ENCODE assay signal across 26 cellular contexts in genomic region chr12:50799908-50800307, GRCh38. TPM values are rescaled to one million over a fixed set of nuclear protein-coding genes. Genes with fewer than 3 reads are reported as not detected.
DNase-seq lines count a peak whose midpoint lies in the region; ATAC-seq and TF ChIP-seq lines count a peak whose summit lies in the region.
"Had no signal": no experiment of that assay in that cellular context is flagged by ENCODE, and none has a peak within 500 bp of the region (broad histone marks: within the 10 kb centered on the region; RNA-seq: fewer than 3 reads in every experiment).

No MANE protein-coding gene starts in this region.

- H2AK5ac ChIP-seq in mesendoderm (ENCODE audit: low read length): no peak overlapping the region

- H2BK120ac ChIP-seq in mesendoderm (ENCODE audit: low read depth, low read length): no peak overlapping the region

- H3K9ac ChIP-seq in mesendoderm (ENCODE audit: low read length): no peak overlapping the region
- H3K9ac ChIP-seq: BLaER1 had no signal

- no peaks in the 10 kb centered on the region for H3K4me1 ChIP-seq in mesendoderm (ENCODE audit: control insufficient read depth, low read depth, low read length)
- H3K4me1 ChIP-seq: BLaER1, heart right ventricle, transverse colon had no signal

- no peak for TF ChIP-seq CTCF in WTC11 (IDR thresholded peaks at IDR 0.05)

- H3K27ac Mint-ChIP-seq in WTC11: no peak overlapping the region
- H3K27ac Mint-ChIP-seq: stimulated activated naive CD8-positive, alpha-beta T cell treated with anti-CD3 and anti-CD28 coated beads, Interleukin-15, amount 100 ng/mL, for 72 hours had no signal

- H3K36me3 Mint-ChIP-seq in WTC11: peaks cover 62% of the 10 kb centered on the region

- ATAC-seq in WTC11 (no peak), GM18498 (IDR thresholded peaks at IDR 0.05; ENCODE audit: unreplicated experiment) (no peak)
- ATAC-seq: heart right ventricle; left cardiac atrium; naive thymus-derived CD4-positive, alpha-beta T cell; stimulated activated naive CD8-positive, alpha-beta T cell treated with anti-CD3 and anti-CD28 coated beads, Interleukin-15, amount 100 ng/mL, for 72 hours had no signal

- DNase-seq in NCI-H1694 treated with DMSO at 0.1 percent for 48 hours (lab: John Stamatoyannopoulos, UW) (peak; percentile 0), NCI-H1694 (lab: John Stamatoyannopoulos, UW) (no peak), LHCN-M2 (ENCODE audit: low read depth) (peak; percentile 24), WTC11 (ENCODE audit: low spot score) (no peak), mesendoderm (peak; percentile 8), NCI-H524 treated with DMSO at 0.1 percent for 48 hours (lab: John Stamatoyannopoulos, UW) (no peak), NCI-H2227 treated with DMSO at 0.1 percent for 48 hours (lab: John Stamatoyannopoulos, UW) (no peak)
- DNase-seq: activated CD4-positive, alpha-beta T cell treated with anti-CD3 and anti-CD28 coated beads for 48 hours; activated naive CD4-positive, alpha-beta T cell treated with anti-CD3 and anti-CD28 coated beads, Interleukin-2, amount 50 U/mL, for 16 hours; aorta; caudate nucleus; dermis blood vessel endothelial cell; heart right ventricle; left cardiac atrium; MM.1S; naive thymus-derived CD4-positive, alpha-beta T cell; NCI-H2029; NCI-H446; stimulated activated naive CD8-positive, alpha-beta T cell treated with anti-CD3 and anti-CD28 coated beads, Interleukin-15, amount 100 ng/mL, for 72 hours; T1000; transverse colon had no signal

- H3K18ac ChIP-seq in mesendoderm (ENCODE audit: low read length): no peak overlapping the region

- H3K4me2 ChIP-seq in mesendoderm (ENCODE audit: low read length): no peak overlapping the region
- H3K4me2 ChIP-seq: BLaER1 had no signal

- peaks cover 29% of the 10 kb centered on the region for H3K9me3 Mint-ChIP-seq in WTC11

- no peaks in the 10 kb centered on the region; the same call in 1 of the 2 replicates for H3K27me3 Mint-ChIP-seq in WTC11 (ENCODE audit: low read depth)
- H3K27me3 Mint-ChIP-seq: naive thymus-derived CD4-positive, alpha-beta T cell; stimulated activated naive CD8-positive, alpha-beta T cell treated with anti-CD3 and anti-CD28 coated beads, Interleukin-15, amount 100 ng/mL, for 72 hours had no signal

- no peaks in the 10 kb centered on the region for H3K79me1 ChIP-seq in mesendoderm (ENCODE audit: low read length)

- no peak overlapping the region for H3K4me3 Mint-ChIP-seq in WTC11
- H3K4me3 Mint-ChIP-seq: naive thymus-derived CD4-positive, alpha-beta T cell; stimulated activated naive CD8-positive, alpha-beta T cell treated with anti-CD3 and anti-CD28 coated beads, Interleukin-15, amount 100 ng/mL, for 72 hours had no signal

- no peak overlapping the region for H4K5ac ChIP-seq in mesendoderm (ENCODE audit: low read length)

- H3K27ac ChIP-seq in mesendoderm (ENCODE audit: low read depth, low read length): no peak overlapping the region
- H3K27ac ChIP-seq: BLaER1, heart right ventricle, transverse colon had no signal

- no peak overlapping the region for H3K56ac ChIP-seq in mesendoderm (ENCODE audit: low read length)

- H3K4me1 Mint-ChIP-seq in WTC11: no peaks in the 10 kb centered on the region
- H3K4me1 Mint-ChIP-seq: stimulated activated naive CD8-positive, alpha-beta T cell treated with anti-CD3 and anti-CD28 coated beads, Interleukin-15, amount 100 ng/mL, for 72 hours had no signal

- WGBS in mesendoderm (ENCODE audit: extremely low coverage, insufficient coverage, low lambda C conversion rate): no CpG with 5 or more reads among the region's 2 CpGs

- POLR2A ChIA-PET in WTC11 (lab: Charles Lee): no interaction called here

- H4K8ac ChIP-seq in mesendoderm (ENCODE audit: low read depth, low read length): no peak overlapping the region

- peaks cover 4% of the 10 kb centered on the region for H3K36me3 ChIP-seq in mesendoderm (ENCODE audit: control insufficient read depth, insufficient read depth, low read length)

- no peak overlapping the region for H3K23ac ChIP-seq in mesendoderm (ENCODE audit: low read length)

- no peaks in the 10 kb centered on the region for H3K27me3 ChIP-seq in mesendoderm (ENCODE audit: insufficient read depth, low read length, poor library complexity)
- H3K27me3 ChIP-seq: BLaER1, heart right ventricle, transverse colon had no signal

- no peak overlapping the region for H3K4me3 ChIP-seq in mesendoderm (ENCODE audit: low read length)
- H3K4me3 ChIP-seq: BLaER1, heart right ventricle, transverse colon had no signal

- H2BK5ac ChIP-seq in mesendoderm (ENCODE audit: low read length): no peak overlapping the region

- no peak overlapping the region for H2BK15ac ChIP-seq in mesendoderm (replicated peaks; ENCODE audit: low read depth)

- H3K4ac ChIP-seq in mesendoderm (ENCODE audit: low read depth, low read length): no peak overlapping the region

- H3K79me2 ChIP-seq in mesendoderm (ENCODE audit: control insufficient read depth, insufficient read depth, low read length): no peaks in the 10 kb centered on the region

- CTCF ChIA-PET in WTC11 (lab: Charles Lee): no interaction called here

TF ChIP-seq in WTC11, 78 proteins besides CTCF, POLR2A, EP300 and RAD21:
- no peak for TF ChIP-seq ZNF263 (CRISPR knock-in tag; IDR thresholded peaks at IDR 0.05; ENCODE audit: low read depth)
- TF ChIP-seq, protein P1, sequence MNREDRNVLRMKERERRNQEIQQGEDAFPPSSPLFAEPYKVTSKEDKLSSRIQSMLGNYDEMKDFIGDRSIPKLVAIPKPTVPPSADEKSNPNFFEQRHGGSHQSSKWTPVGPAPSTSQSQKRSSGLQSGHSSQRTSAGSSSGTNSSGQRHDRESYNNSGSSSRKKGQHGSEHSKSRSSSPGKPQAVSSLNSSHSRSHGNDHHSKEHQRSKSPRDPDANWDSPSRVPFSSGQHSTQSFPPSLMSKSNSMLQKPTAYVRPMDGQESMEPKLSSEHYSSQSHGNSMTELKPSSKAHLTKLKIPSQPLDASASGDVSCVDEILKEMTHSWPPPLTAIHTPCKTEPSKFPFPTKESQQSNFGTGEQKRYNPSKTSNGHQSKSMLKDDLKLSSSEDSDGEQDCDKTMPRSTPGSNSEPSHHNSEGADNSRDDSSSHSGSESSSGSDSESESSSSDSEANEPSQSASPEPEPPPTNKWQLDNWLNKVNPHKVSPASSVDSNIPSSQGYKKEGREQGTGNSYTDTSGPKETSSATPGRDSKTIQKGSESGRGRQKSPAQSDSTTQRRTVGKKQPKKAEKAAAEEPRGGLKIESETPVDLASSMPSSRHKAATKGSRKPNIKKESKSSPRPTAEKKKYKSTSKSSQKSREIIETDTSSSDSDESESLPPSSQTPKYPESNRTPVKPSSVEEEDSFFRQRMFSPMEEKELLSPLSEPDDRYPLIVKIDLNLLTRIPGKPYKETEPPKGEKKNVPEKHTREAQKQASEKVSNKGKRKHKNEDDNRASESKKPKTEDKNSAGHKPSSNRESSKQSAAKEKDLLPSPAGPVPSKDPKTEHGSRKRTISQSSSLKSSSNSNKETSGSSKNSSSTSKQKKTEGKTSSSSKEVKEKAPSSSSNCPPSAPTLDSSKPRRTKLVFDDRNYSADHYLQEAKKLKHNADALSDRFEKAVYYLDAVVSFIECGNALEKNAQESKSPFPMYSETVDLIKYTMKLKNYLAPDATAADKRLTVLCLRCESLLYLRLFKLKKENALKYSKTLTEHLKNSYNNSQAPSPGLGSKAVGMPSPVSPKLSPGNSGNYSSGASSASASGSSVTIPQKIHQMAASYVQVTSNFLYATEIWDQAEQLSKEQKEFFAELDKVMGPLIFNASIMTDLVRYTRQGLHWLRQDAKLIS (CRISPR knock-in tag; IDR thresholded peaks at IDR 0.05; ENCODE audit: borderline replicate concordance): no peak
- no peak for TF ChIP-seq ESRRA (CRISPR knock-in tag; IDR thresholded peaks at IDR 0.05; ENCODE audit: borderline replicate concordance)
- TF ChIP-seq, protein P2, sequence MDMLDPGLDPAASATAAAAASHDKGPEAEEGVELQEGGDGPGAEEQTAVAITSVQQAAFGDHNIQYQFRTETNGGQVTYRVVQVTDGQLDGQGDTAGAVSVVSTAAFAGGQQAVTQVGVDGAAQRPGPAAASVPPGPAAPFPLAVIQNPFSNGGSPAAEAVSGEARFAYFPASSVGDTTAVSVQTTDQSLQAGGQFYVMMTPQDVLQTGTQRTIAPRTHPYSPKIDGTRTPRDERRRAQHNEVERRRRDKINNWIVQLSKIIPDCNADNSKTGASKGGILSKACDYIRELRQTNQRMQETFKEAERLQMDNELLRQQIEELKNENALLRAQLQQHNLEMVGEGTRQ (CRISPR knock-in tag; IDR thresholded peaks at IDR 0.05): no peak
- TF ChIP-seq ZNF423 (CRISPR knock-in tag; IDR thresholded peaks at IDR 0.05): no peak
- no peak for TF ChIP-seq RELA (CRISPR knock-in tag; IDR thresholded peaks at IDR 0.05; ENCODE audit: borderline replicate concordance)
- TF ChIP-seq ZNF317 (CRISPR knock-in tag; IDR thresholded peaks at IDR 0.05; ENCODE audit: borderline replicate concordance, low read depth): peak; percentile 98

RNA-seq across cellular contexts. Expression of gene ATF1, which starts 36.0 kb away (rescaled TPM):
- total RNA-seq in LHCN-M2 (2014; rRNA removed): 21.9 and 22.0 TPM in 2 replicates
- polyA plus RNA-seq in LHCN-M2 (2012): 16.6 TPM
- total RNA-seq in WTC11 (2021): 34.6 to 36.6 TPM (median 34.8 TPM) in 3 replicates
- 36.5 TPM for polyA plus RNA-seq in mesendoderm (2013, experiment 1 of 2)
- polyA plus RNA-seq in mesendoderm (2013, experiment 2 of 2): 38.3 TPM

RNA-seq across cellular contexts. Expression of gene TMPRSS12, which starts 42.8 kb away (rescaled TPM):
- total RNA-seq in LHCN-M2 (2014; rRNA removed) (not detected in 2 replicates), WTC11 (2021) (not detected in 3 replicates)
- polyA plus RNA-seq in LHCN-M2 (2012): not detected
- not detected for polyA plus RNA-seq in mesendoderm (2013, experiment 1 of 2)
- not detected for polyA plus RNA-seq in mesendoderm (2013, experiment 2 of 2)
- total RNA-seq: aorta; dermis blood vessel endothelial cell; fibroblast of villous mesenchyme; heart right ventricle; left cardiac atrium; mesenteric fat pad; naive thymus-derived CD4-positive, alpha-beta T cell; omental fat pad; transverse colon had no signal
- polyA plus RNA-seq: aorta; heart right ventricle; naive thymus-derived CD4-positive, alpha-beta T cell had no signal

Comparison
In these comparisons a context has a peak if more than half of its experiments do, and no peak if none do; other contexts are left out.
1. DNase-seq: peak in NCI-H1694 treated with DMSO at 0.1 percent for 48 hours (single experiment), LHCN-M2 (single experiment) and mesendoderm (single experiment); none in NCI-H1694 (single experiment), WTC11 (single experiment), NCI-H524 treated with DMSO at 0.1 percent for 48 hours (single experiment) and NCI-H2227 treated with DMSO at 0.1 percent for 48 hours (single experiment).